Comparison of ENCODE assay signal across 15 cellular contexts in the genomic region with DNA sequence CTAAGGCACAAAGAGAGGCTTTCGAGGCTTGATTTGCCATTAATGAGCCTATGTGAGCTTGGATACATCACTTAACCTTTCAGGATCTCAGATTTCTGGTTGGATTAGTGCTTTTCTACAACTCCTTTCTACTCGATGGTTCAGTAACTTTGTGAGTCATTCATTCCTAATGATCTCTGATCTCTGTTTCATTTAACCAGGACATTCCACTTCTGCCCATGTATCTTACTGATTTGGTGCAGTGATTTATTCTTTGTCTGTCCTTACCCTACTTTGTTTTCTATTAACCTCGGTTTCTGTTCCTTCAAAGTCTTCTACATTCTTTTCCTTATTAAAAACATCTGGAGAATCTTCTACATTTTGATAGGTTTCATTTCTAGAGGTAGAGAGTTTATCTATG.
"Had no signal": no experiment of that assay in that cellular context is flagged by ENCODE, and none has a peak within 500 bp of the region (broad histone marks: within the 10 kb centered on the region; RNA-seq: fewer than 3 reads in every experiment).

No MANE protein-coding gene starts in this region.

- H3K27ac Mint-ChIP-seq: activated B cell treated with CpG ODN at 0.5 μM for 24 hours; activated CD4-positive, alpha-beta T cell treated with anti-CD3 and anti-CD28 coated beads, Interleukin-2, amount 10 ng/mL, durations not matched to agents 7 days and 5 days; activated naive CD8-positive, alpha-beta T cell treated with anti-CD3 and anti-CD28 coated beads for 36 hours; activated T-helper 1 cell treated with anti-CD3 and anti-CD28 coated beads, Interleukin-12 subunit alpha, Interleukin-12 subunit beta, Interleukin-2, Interleukin-4 antibody, amounts not matched to agents 30 ng/mL and 10 ng/mL and 1 ng/mL, durations not matched to agents 14 hours and 24 hours and 36 hours; dendritic cell treated with granulocyte-macrophage colony-stimulating factor and Interleukin-4, amounts not matched to agents 40 ng/mL and 50 ng/mL, for 4 days; progenitor cell of endocrine pancreas had no signal

- H3K4me3 Mint-ChIP-seq: activated B cell treated with CpG ODN at 0.5 μM for 24 hours; activated CD4-positive, alpha-beta T cell treated with anti-CD3 and anti-CD28 coated beads, Interleukin-2, amount 10 ng/mL, durations not matched to agents 7 days and 5 days; activated naive CD8-positive, alpha-beta T cell treated with anti-CD3 and anti-CD28 coated beads for 36 hours; activated T-helper 1 cell treated with anti-CD3 and anti-CD28 coated beads, Interleukin-12 subunit alpha, Interleukin-12 subunit beta, Interleukin-2, Interleukin-4 antibody, amounts not matched to agents 30 ng/mL and 10 ng/mL and 1 ng/mL, durations not matched to agents 14 hours and 24 hours and 36 hours; dendritic cell treated with granulocyte-macrophage colony-stimulating factor and Interleukin-4, amounts not matched to agents 40 ng/mL and 50 ng/mL, for 4 days; stimulated activated naive CD8-positive, alpha-beta T cell treated with anti-CD3 and anti-CD28 coated beads, Interleukin-15, amount 100 ng/mL, for 72 hours had no signal

- H3K4me1 Mint-ChIP-seq: activated B cell treated with CpG ODN at 0.5 μM for 24 hours; activated CD4-positive, alpha-beta T cell treated with anti-CD3 and anti-CD28 coated beads, Interleukin-2, amount 10 ng/mL, durations not matched to agents 7 days and 5 days; activated naive CD8-positive, alpha-beta T cell treated with anti-CD3 and anti-CD28 coated beads for 36 hours; stimulated activated naive CD8-positive, alpha-beta T cell treated with anti-CD3 and anti-CD28 coated beads, Interleukin-15, amount 100 ng/mL, for 72 hours had no signal

- H3K9me3 ChIP-seq: right lobe of liver, upper lobe of left lung had no signal

- H3K36me3 ChIP-seq: right lobe of liver, upper lobe of left lung had no signal

- H3K4me1 ChIP-seq: right lobe of liver, upper lobe of left lung had no signal

- H3K27ac ChIP-seq: epithelial cell of prostate, right lobe of liver, upper lobe of left lung had no signal

- DNase-seq: activated B cell treated with CpG ODN at 0.5 μM for 24 hours; activated CD4-positive, alpha-beta T cell treated with anti-CD3 and anti-CD28 coated beads, Interleukin-2, amount 10 ng/mL, durations not matched to agents 7 days and 5 days; activated CD8-positive, alpha-beta memory T cell treated with anti-CD3 and anti-CD28 coated beads, Interleukin-2, amount 50 U/mL, for 48 hours; activated naive CD8-positive, alpha-beta T cell treated with anti-CD3 and anti-CD28 coated beads for 36 hours; effector memory CD4-positive, alpha-beta T cell; hippocampal formation; kidney; right lobe of liver; stimulated activated naive CD8-positive, alpha-beta T cell treated with anti-CD3 and anti-CD28 coated beads, Interleukin-15, amount 100 ng/mL, for 72 hours; SW 1271; upper lobe of left lung had no signal

- H3K27me3 ChIP-seq: right lobe of liver, upper lobe of left lung had no signal

- H3K9me3 Mint-ChIP-seq: activated B cell treated with CpG ODN at 0.5 μM for 24 hours; activated CD4-positive, alpha-beta T cell treated with anti-CD3 and anti-CD28 coated beads, Interleukin-2, amount 10 ng/mL, durations not matched to agents 7 days and 5 days; activated naive CD8-positive, alpha-beta T cell treated with anti-CD3 and anti-CD28 coated beads for 36 hours; activated T-helper 1 cell treated with anti-CD3 and anti-CD28 coated beads, Interleukin-12 subunit alpha, Interleukin-12 subunit beta, Interleukin-2, Interleukin-4 antibody, amounts not matched to agents 30 ng/mL and 10 ng/mL and 1 ng/mL, durations not matched to agents 14 hours and 24 hours and 36 hours; dendritic cell treated with granulocyte-macrophage colony-stimulating factor and Interleukin-4, amounts not matched to agents 40 ng/mL and 50 ng/mL, for 4 days; stimulated activated naive CD8-positive, alpha-beta T cell treated with anti-CD3 and anti-CD28 coated beads, Interleukin-15, amount 100 ng/mL, for 72 hours had no signal

- ATAC-seq: right lobe of liver; stimulated activated naive CD8-positive, alpha-beta T cell treated with anti-CD3 and anti-CD28 coated beads, Interleukin-15, amount 100 ng/mL, for 72 hours had no signal

- H3K4me3 ChIP-seq: right lobe of liver, upper lobe of left lung had no signal

- H3K36me3 Mint-ChIP-seq: activated naive CD8-positive, alpha-beta T cell treated with anti-CD3 and anti-CD28 coated beads for 36 hours had no signal
